10 cellular contexts compared by ENCODE assay signal in the genomic region with DNA sequence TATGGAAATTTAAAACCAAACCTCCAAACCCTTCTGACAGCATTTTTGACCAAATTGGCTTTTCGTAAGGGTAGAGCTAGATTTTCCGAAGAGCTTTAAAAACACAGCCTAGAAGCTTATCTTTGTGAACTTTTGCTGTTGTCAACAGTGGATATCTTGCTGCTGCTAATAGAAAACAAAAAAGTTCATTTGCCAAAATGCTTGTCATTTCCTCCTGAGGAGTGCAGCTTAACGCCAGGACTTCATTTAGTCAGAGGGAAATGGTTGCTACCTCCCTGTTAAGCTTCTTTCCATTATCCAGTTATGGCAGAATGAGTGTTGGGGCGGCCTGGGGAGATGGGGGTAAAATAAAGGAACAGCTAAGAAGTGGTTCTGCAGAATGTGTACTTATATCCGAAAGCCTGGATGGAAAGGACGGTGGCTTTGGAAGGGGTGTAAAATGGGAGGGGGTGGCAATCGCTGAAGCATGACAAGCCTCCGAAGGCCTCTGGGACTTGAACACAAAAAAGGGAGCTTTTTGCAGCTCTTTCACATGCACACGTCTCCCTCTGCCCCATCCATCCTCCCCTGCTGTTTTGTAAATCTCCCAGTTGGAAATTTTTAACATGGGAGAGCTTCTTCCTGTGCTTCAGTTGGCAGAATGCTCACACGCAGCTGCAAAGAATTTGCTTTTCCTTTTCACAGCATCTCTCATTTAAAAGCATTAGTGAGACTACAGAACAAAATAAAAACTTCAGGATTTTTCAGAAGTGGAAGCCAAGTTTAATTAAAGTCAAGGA. TPM values are rescaled to one million over a fixed set of nuclear protein-coding genes. Genes with fewer than 3 reads are reported as not detected.
DNase-seq lines count a peak whose midpoint lies in the region; ATAC-seq and TF ChIP-seq lines count a peak whose summit lies in the region.
"Had no signal": no experiment of that assay in that cellular context is flagged by ENCODE, and none has a peak within 500 bp of the region (broad histone marks: within the 10 kb centered on the region; RNA-seq: fewer than 3 reads in every experiment).

No MANE protein-coding gene starts in this region.

- peaks cover 3% of the 10 kb centered on the region for H3K4me1 ChIP-seq in colonic mucosa

- no peak overlapping the region for H3K4me3 ChIP-seq in HL-60 (replicated peaks; ENCODE audit: insufficient read depth, low read length)
- H3K4me3 ChIP-seq in colonic mucosa, result no peak overlapping the region
- H3K4me3 ChIP-seq: K562 had no signal

- DNase-seq in HL-60 (ENCODE audit: low read depth in 1 of 2, low spot score in 1 of 2) (no peak), colonic mucosa (no peak), inferior parietal cortex (ENCODE audit: extremely low spot score) (peak; percentile 38), SIG-M5 (lab: John Stamatoyannopoulos, UW) (no peak)
- DNase-seq: activated T-cell treated with anti-CD3 and anti-CD28 coated beads, Interleukin-2, amount 50 U/mL, for 48 hours had no signal

- no peak overlapping the region for H3K9ac ChIP-seq in colonic mucosa (ENCODE audit: low read depth in 2 of 2, low read length in 2 of 2)

- TF ChIP-seq CTCF in HL-60 (IDR thresholded peaks at IDR 0.05; ENCODE audit: insufficient read depth, low read length) (no peak), colonic mucosa (IDR thresholded peaks at IDR 0.05) (no peak)

- H3K27ac ChIP-seq in HL-60 (replicated peaks) (peak overlapping the region; percentile 8), colonic mucosa (peak overlapping the region; percentile 21)

- no peaks in the 10 kb centered on the region for H3K27me3 Mint-ChIP-seq in stimulated activated naive CD8-positive, alpha-beta T cell treated with anti-CD3 and anti-CD28 coated beads, Interleukin-15, Interleukin-2, amounts not matched to agents 100 ng/mL and 50 ng/mL, for 24 hours

- H3K4me3 Mint-ChIP-seq in stimulated activated naive CD8-positive, alpha-beta T cell treated with anti-CD3 and anti-CD28 coated beads, Interleukin-15, Interleukin-2, amounts not matched to agents 100 ng/mL and 50 ng/mL, for 24 hours, result no peak overlapping the region

- no peaks in the 10 kb centered on the region for H3K36me3 ChIP-seq in colonic mucosa

- no peaks in the 10 kb centered on the region for H3K9me3 Mint-ChIP-seq in stimulated activated naive CD8-positive, alpha-beta T cell treated with anti-CD3 and anti-CD28 coated beads, Interleukin-15, Interleukin-2, amounts not matched to agents 100 ng/mL and 50 ng/mL, for 24 hours

- H3K27me3 ChIP-seq in HL-60 (ENCODE audit: insufficient read depth, poor library complexity, severe bottlenecking) (no peaks in the 10 kb centered on the region), colonic mucosa (no peaks in the 10 kb centered on the region)

- H3K9me3 ChIP-seq in colonic mucosa, result no peaks in the 10 kb centered on the region

- intact Hi-C loops in colonic mucosa (cut with DNase I), result no loop called here

- H3K27ac Mint-ChIP-seq in stimulated activated naive CD8-positive, alpha-beta T cell treated with anti-CD3 and anti-CD28 coated beads, Interleukin-15, Interleukin-2, amounts not matched to agents 100 ng/mL and 50 ng/mL, for 24 hours, result peak overlapping the region; percentile 52

- ATAC-seq in HG03457 (IDR thresholded peaks at IDR 0.05; ENCODE audit: unreplicated experiment) (no peak), GM21619 (IDR thresholded peaks at IDR 0.05; ENCODE audit: unreplicated experiment) (no peak), GM19397 (IDR thresholded peaks at IDR 0.05; ENCODE audit: unreplicated experiment) (no peak)
- ATAC-seq: K562 had no signal

- H3K4me1 Mint-ChIP-seq in stimulated activated naive CD8-positive, alpha-beta T cell treated with anti-CD3 and anti-CD28 coated beads, Interleukin-15, Interleukin-2, amounts not matched to agents 100 ng/mL and 50 ng/mL, for 24 hours (ENCODE audit: low read depth), result peaks cover 87% of the 10 kb centered on the region

- peaks cover 35% of the 10 kb centered on the region for H3K36me3 Mint-ChIP-seq in stimulated activated naive CD8-positive, alpha-beta T cell treated with anti-CD3 and anti-CD28 coated beads, Interleukin-15, Interleukin-2, amounts not matched to agents 100 ng/mL and 50 ng/mL, for 24 hours (ENCODE audit: low read depth)

RNA-seq across cellular contexts. Expression of a gene that starts 22.4 kb away (rescaled TPM):
- 10 to 100 TPM in 1 of 2 donors, 1 to 10 TPM in 1; 9.1 to 10.7 TPM for total RNA-seq in colonic mucosa
